Comparison of ENCODE assay signal across 1 cellular context in genomic region chr6:28336284-28337024, GRCh38.
TF ChIP-seq lines count a peak whose summit lies in the region.

No MANE protein-coding gene starts in this region.

TF ChIP-seq in K562, 482 proteins besides CTCF, POLR2A, EP300 and RAD21 (continued from another document and continues in another):
- TF ChIP-seq RREB1 (CRISPR knock-in tag; IDR thresholded peaks at IDR 0.05) = peak; percentile 91
- no peak for TF ChIP-seq HNRNPL (IDR thresholded peaks at IDR 0.05; ENCODE audit: low read depth, low read length)
- no peak; the same call in 1 of the 2 replicates for TF ChIP-seq SUPT5H (IDR thresholded peaks at IDR 0.05)
- TF ChIP-seq ATF1 (CRISPR knock-in tag; IDR thresholded peaks at IDR 0.05) = no peak
- 0 out of 2 replicates have a peak, but pooled peaks have one; percentile 61 for TF ChIP-seq ATF1 (tag; IDR thresholded peaks at IDR 0.05)
- no peak for TF ChIP-seq PBX2 (CRISPR knock-in tag; IDR thresholded peaks at IDR 0.05; ENCODE audit: low read depth)
- peak; percentile 70 for TF ChIP-seq PBX2 (tag; conservative IDR thresholded peaks at IDR 0.05; ENCODE audit: low read depth)
- no peak for TF ChIP-seq HDAC2 (IDR thresholded peaks at IDR 0.05)
- no peak; the same call in 1 of the 2 replicates for TF ChIP-seq LARP7 (IDR thresholded peaks at IDR 0.05)
- no peak for TF ChIP-seq NR2C1 (IDR thresholded peaks at IDR 0.05)
- peak; percentile 86 for TF ChIP-seq NR2C1 (tag; IDR thresholded peaks at IDR 0.05)
- peak; percentile 85 for TF ChIP-seq ZBTB40 (IDR thresholded peaks at IDR 0.05)
- TF ChIP-seq ZBTB40 (CRISPR knock-in tag; IDR thresholded peaks at IDR 0.05) = peak; percentile 64; the same call in 1 of the 2 replicates
- peak; percentile 78; the same call in 1 of the 2 replicates for TF ChIP-seq PHTF2 (CRISPR knock-in tag; IDR thresholded peaks at IDR 0.05)
- TF ChIP-seq RUNX1 (IDR thresholded peaks at IDR 0.05; ENCODE audit: low read depth) = peak; percentile 88; the same call in 1 of the 2 replicates
- TF ChIP-seq NCOR1 (IDR thresholded peaks at IDR 0.05) = peak; percentile 30; the same call in 1 of the 2 replicates
- TF ChIP-seq E2F1 (CRISPR knock-in tag; IDR thresholded peaks at IDR 0.05) = no peak; the same call in 1 of the 2 replicates
- TF ChIP-seq ZNF431 (CRISPR knock-in tag; IDR thresholded peaks at IDR 0.05) = no peak
- no peak for TF ChIP-seq FOS (IDR thresholded peaks at IDR 0.05; ENCODE audit: extremely low read depth, insufficient read length)
- TF ChIP-seq ZNF551 (CRISPR knock-in tag; IDR thresholded peaks at IDR 0.05) = 0 out of 2 replicates have a peak, but pooled peaks have one; percentile 28
- peak; percentile 72 for TF ChIP-seq PATZ1 (CRISPR knock-in tag; IDR thresholded peaks at IDR 0.05; ENCODE audit: borderline replicate concordance)
- TF ChIP-seq ZNF174 (CRISPR knock-in tag; IDR thresholded peaks at IDR 0.05) = peak; percentile 87; the same call in 1 of the 2 replicates
- TF ChIP-seq SMC3 (conservative IDR thresholded peaks at IDR 0.05; ENCODE audit: insufficient read depth, low read depth, low read length) = no peak
- TF ChIP-seq SREBF2 (CRISPR knock-in tag; IDR thresholded peaks at IDR 0.05) = no peak
- TF ChIP-seq FUS (optimal IDR thresholded peaks at IDR 0.05; ENCODE audit: low read depth, low read length) = no peak
- TF ChIP-seq ZNF280A (IDR thresholded peaks at IDR 0.05; ENCODE audit: low read depth, partially characterized antibody) = no peak
- peak; percentile 92 for TF ChIP-seq HMBOX1 (IDR thresholded peaks at IDR 0.05)
- TF ChIP-seq STAG1 (CRISPR knock-in tag; IDR thresholded peaks at IDR 0.05; ENCODE audit: borderline replicate concordance) = no peak
- no peak for TF ChIP-seq SAFB (IDR thresholded peaks at IDR 0.05; ENCODE audit: borderline replicate concordance, low read depth, low read length)
- TF ChIP-seq ZBTB1 (CRISPR knock-in tag; IDR thresholded peaks at IDR 0.05; ENCODE audit: borderline replicate concordance, low read depth) = no peak
- peak; percentile 91 for TF ChIP-seq NFXL1 (CRISPR knock-in tag; IDR thresholded peaks at IDR 0.05)
